In the genomic region with DNA sequence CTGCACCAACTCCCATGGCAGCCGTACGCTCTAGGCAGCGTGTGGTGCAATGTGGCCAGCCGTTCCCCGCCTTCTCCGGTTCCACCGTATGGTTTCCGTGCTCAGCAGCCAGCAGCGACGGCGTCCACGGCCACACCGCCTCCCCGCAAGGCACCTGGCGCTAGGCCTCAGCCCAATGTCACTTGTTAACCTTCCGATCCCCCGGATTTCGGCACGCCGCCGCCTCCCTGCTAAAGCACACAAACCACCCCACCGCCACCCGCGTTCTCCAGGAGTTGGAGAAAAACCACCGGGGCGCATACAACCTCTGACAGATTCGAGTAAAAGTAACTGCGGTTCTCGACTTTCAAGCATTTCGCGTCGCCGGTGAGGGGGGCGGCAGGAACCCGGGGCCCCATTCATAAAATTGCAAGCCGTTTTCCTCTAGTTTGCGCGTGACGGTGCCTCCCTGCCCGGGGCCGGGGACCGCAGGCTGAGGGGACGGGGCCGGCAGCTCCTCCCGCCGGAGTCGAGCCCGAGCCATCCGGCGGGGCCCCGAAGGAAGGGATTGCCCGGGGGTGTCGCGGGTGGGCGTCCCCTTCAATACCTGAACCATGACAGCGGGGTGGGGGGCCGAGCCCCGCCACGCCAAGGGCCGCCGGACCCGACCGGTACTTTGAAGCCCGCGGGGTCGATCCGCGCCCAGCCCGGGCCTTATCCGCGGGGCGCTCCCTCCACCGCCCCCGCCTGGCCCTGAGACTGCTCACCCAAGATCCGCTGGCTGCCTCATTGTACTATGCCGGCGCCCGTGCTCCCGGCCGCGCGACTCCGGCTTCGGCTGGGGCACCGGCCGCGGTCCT, we compare ENCODE assay signal across 8 cellular contexts. TPM values are rescaled to one million over a fixed set of nuclear protein-coding genes. Genes with fewer than 3 reads are reported as not detected.
DNase-seq lines count a peak whose midpoint lies in the region; ATAC-seq and TF ChIP-seq lines count a peak whose summit lies in the region.

A gene with protein sequence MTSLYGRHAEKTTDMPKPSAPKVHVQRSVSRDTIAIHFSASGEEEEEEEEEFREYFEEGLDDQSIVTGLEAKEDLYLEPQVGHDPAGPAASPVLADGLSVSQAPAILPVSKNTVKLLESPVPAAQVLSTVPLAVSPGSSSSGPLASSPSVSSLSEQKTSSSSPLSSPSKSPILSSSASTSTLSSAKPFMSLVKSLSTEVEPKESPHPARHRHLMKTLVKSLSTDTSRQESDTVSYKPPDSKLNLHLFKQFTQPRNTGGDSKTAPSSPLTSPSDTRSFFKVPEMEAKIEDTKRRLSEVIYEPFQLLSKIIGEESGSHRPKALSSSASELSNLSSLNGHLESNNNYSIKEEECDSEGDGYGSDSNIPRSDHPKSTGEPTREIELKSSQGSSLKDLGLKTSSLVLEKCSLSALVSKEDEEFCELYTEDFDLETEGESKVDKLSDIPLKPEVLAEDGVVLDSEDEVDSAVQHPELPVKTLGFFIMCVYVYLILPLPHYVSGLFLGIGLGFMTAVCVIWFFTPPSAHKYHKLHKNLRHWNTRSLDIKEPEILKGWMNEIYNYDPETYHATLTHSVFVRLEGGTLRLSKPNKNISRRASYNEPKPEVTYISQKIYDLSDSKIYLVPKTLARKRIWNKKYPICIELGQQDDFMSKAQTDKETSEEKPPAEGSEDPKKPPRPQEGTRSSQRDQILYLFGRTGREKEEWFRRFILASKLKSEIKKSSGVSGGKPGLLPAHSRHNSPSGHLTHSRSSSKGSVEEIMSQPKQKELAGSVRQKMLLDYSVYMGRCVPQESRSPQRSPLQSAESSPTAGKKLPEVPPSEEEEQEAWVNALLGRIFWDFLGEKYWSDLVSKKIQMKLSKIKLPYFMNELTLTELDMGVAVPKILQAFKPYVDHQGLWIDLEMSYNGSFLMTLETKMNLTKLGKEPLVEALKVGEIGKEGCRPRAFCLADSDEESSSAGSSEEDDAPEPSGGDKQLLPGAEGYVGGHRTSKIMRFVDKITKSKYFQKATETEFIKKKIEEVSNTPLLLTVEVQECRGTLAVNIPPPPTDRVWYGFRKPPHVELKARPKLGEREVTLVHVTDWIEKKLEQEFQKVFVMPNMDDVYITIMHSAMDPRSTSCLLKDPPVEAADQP (minus strand): TSS at position 839 of the 839 bp plus-strand sequence. CDS start 49,043 bp downstream, outside the sequence.

- H3K27ac ChIP-seq in Panc1 (ENCODE audit: low read length) (peak within 1 kb of the TSS; percentile 88), foreskin keratinocyte (peak within 1 kb of the TSS; percentile 55), thoracic aorta (peak within 1 kb of the TSS; percentile 83 to 87)

- DNase-seq in SIG-M5 treated with dmso at 0.1 percent for 504 hours (lab: John Stamatoyannopoulos, UW; ENCODE audit: unreplicated experiment) (peak; percentile 40), SIG-M5 (lab: John Stamatoyannopoulos, UW) (no peak), Panc1 (ENCODE audit: low read depth, low spot score) (no peak), foreskin keratinocyte (peak in 1 of 2 donors; percentile 28), occipital lobe (lab: John Stamatoyannopoulos, UW) (peak; percentile 36), thoracic aorta (ENCODE audit: low spot score) (no peak)
- peak; percentile 55 for DNase-seq in activated effector memory CD4-positive, alpha-beta T cell treated with Interleukin-2 at 50 U/mL for 16 hours

- no TSS peak for BruUV-seq in Panc1 (replicated peaks; lab: Mats Ljungman, UMichigan)

- TF ChIP-seq CTCF in Panc1 (IDR thresholded peaks at IDR 0.05) (no peak), foreskin keratinocyte (conservative IDR thresholded peaks at IDR 0.05) (no peak), thoracic aorta (IDR thresholded peaks at IDR 0.05) (no peak)

- H3K4me1 ChIP-seq in Panc1 (ENCODE audit: control insufficient read depth, insufficient read depth, low read length) (peaks cover 4% of the 10 kb centered on the region), foreskin keratinocyte (peaks cover 33% of the 10 kb centered on the region), thoracic aorta (ENCODE audit: control insufficient read depth in 1 of 2, low read depth in 2 of 2) (peaks cover 22 to 34% of the 10 kb centered on the region in 2 donors)

- CTCF ChIA-PET in Panc1 (lab: Charles Lee): no interaction called here

- no peaks in the 10 kb centered on the region for H3K27me3 ChIP-seq in Panc1 (ENCODE audit: control insufficient read depth, insufficient read depth, low read length)
- H3K27me3 ChIP-seq in foreskin keratinocyte: no peaks in the 10 kb centered on the region
- no peaks in the 10 kb centered on the region for H3K27me3 ChIP-seq in thoracic aorta (replicated peaks; ENCODE audit: insufficient read depth)

- intact Hi-C loops in Panc1 (cut with micrococcal nuclease; ENCODE audit: unreplicated experiment): no loop called here

- H3K9me3 ChIP-seq in Panc1 (ENCODE audit: control insufficient read depth, insufficient read depth, low read depth, low read length) (no peaks in the 10 kb centered on the region), thoracic aorta (no peaks in the 10 kb centered on the region)

- POLR2A ChIA-PET in Panc1 (lab: Charles Lee): interaction anchor here (0.5 kb wide), 1 partner anchor 138 kb away, joined by 4 read pairs; no protein-coding TSS in a partner anchor

- ATAC-seq in HG03025 (IDR thresholded peaks at IDR 0.05; ENCODE audit: low FRiP score, unreplicated experiment) (peak; percentile 37), Panc1 (peak; percentile 57), foreskin keratinocyte (peak; percentile 35), thoracic aorta (ENCODE audit: insufficient number of reproducible peaks, low FRiP score, low read depth) (no peak)

- in situ Hi-C loops in Panc1 (cut with HindIII; ENCODE audit: low pct_unique_long_range_greater_than_20kb, low sequenced_read_pairs): no loop called here

- H3K36me3 ChIP-seq in Panc1 (ENCODE audit: control insufficient read depth, insufficient read depth, low read length) (peaks cover 2% of the 10 kb centered on the region; the same call in 1 of the 2 replicates), thoracic aorta (no peaks in the 10 kb centered on the region)

- H3K4me3 ChIP-seq in Panc1 (ENCODE audit: low read depth in 2 of 2, low read length in 2 of 2) (peak within 1 kb of the TSS; percentile 76 to 81), thoracic aorta (peak within 1 kb of the TSS; percentile 96)

RNA-seq across cellular contexts. Expression of the gene that starts here (rescaled TPM):
- total RNA-seq in Panc1 (2021; ENCODE audit: unreplicated experiment) (20.1 TPM), foreskin keratinocyte (52.3 and 54.7 TPM in 2 replicates), occipital lobe (28.2 TPM), thoracic aorta (10 to 100 TPM; 27.5 to 70.7 TPM)
- 10.8 TPM for polyA plus RNA-seq in Panc1 (2012; ENCODE audit: insufficient read length)
- polyA plus RNA-seq in foreskin keratinocyte: 14.6 and 17.8 TPM in 2 replicates

Comparison
In these comparisons a context has a peak if more than half of its experiments do, and no peak if none do; other contexts are left out.
1. DNase-seq: peak in SIG-M5 treated with dmso at 0.1 percent for 504 hours (single experiment), activated effector memory CD4-positive, alpha-beta T cell treated with Interleukin-2 at 50 U/mL for 16 hours (single experiment) and occipital lobe (single experiment); none in SIG-M5 (single experiment), Panc1 (single experiment) and thoracic aorta (single experiment).
2. Peak in every context shown above with its lines, with median percentiles within 50 percentile points of each other: H3K27ac ChIP-seq.